Comparison of ENCODE assay signal across 1 cellular context in the genomic region with DNA sequence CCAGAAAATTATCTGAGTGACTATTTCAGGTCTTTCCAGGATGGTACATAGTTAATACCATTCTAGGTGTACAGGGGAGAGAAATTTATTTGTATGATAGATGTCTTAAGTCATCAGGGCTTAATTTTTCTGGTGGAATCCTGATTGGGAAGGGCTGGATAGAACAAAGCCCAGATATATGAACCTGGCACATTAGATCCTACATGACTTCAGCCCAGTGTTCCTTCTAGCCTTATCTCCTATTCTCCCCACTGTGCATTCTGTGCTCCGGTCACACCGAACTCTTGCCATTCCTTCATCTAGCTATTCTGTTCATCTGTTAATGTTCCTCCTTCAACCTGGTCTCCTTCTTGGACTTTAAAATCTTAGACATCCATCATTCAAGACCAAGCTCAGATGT.
TF ChIP-seq lines count a peak whose summit lies in the region.

No MANE protein-coding gene starts in this region.

TF ChIP-seq in K562, 482 proteins besides CTCF, POLR2A, EP300 and RAD21 (continued from another document):
- TF ChIP-seq ZNF449 (CRISPR knock-in tag; IDR thresholded peaks at IDR 0.05) (no peak), NCOA6 (IDR thresholded peaks at IDR 0.05) (0 out of 2 replicates have a peak, but pooled peaks have one; percentile 9), ZNF444 (CRISPR knock-in tag; IDR thresholded peaks at IDR 0.05) (no peak), ZBTB40 (IDR thresholded peaks at IDR 0.05) (no peak), ZBTB40 (CRISPR knock-in tag; IDR thresholded peaks at IDR 0.05) (no peak), PML (IDR thresholded peaks at IDR 0.05; ENCODE audit: low read length) (no peak), KAT7 (CRISPR knock-in tag; IDR thresholded peaks at IDR 0.05; ENCODE audit: borderline replicate concordance) (no peak), SMAD4 (CRISPR knock-in tag; conservative IDR thresholded peaks at IDR 0.05) (no peak), PHB (CRISPR knock-in tag; IDR thresholded peaks at IDR 0.05) (no peak), POLR2AphosphoS2 (IDR thresholded peaks at IDR 0.05; ENCODE audit: low read length) (no peak), SP1 (CRISPR knock-in tag; IDR thresholded peaks at IDR 0.05) (no peak), ARID1B (IDR thresholded peaks at IDR 0.05) (no peak), NUFIP1 (IDR thresholded peaks at IDR 0.05; ENCODE audit: partially characterized antibody) (no peak), MYBL2 (IDR thresholded peaks at IDR 0.05; ENCODE audit: low read depth) (no peak), MYBL2 (CRISPR knock-in tag; IDR thresholded peaks at IDR 0.05; ENCODE audit: borderline replicate concordance) (no peak), ZFP1 (CRISPR knock-in tag; IDR thresholded peaks at IDR 0.05) (no peak), SREBF2 (CRISPR knock-in tag; IDR thresholded peaks at IDR 0.05) (no peak), CEBPZ (IDR thresholded peaks at IDR 0.05; ENCODE audit: borderline replicate concordance, low read depth, low read length) (no peak), STAG1 (CRISPR knock-in tag; IDR thresholded peaks at IDR 0.05; ENCODE audit: borderline replicate concordance) (no peak), ZBTB11 (CRISPR knock-in tag; IDR thresholded peaks at IDR 0.05) (no peak; a peak in 1 of 6 replicates), TCFL5 (CRISPR knock-in tag; conservative IDR thresholded peaks at IDR 0.05) (no peak), ZNF23 (CRISPR knock-in tag; IDR thresholded peaks at IDR 0.05) (0 out of 2 replicates have a peak, but pooled peaks have one; percentile 11)
